In genomic region chr7:14551326-14551725, GRCh38 we compare ENCODE assay signal across 1 cellular context.
TF ChIP-seq lines count a peak whose summit lies in the region.

No MANE protein-coding gene starts in this region.

TF ChIP-seq in HepG2, 621 proteins besides CTCF, POLR2A, EP300 and RAD21 (continued from another document):
- TF ChIP-seq PRDM15 (CRISPR knock-in tag; IDR thresholded peaks at IDR 0.05) (no peak), ISX (CRISPR knock-in tag; conservative IDR thresholded peaks at IDR 0.05) (no peak)
